Comparison of ENCODE assay signal across 1 cellular context in genomic region chr11:31512117-31512516, GRCh38.
TF ChIP-seq lines count a peak whose summit lies in the region.

No MANE protein-coding gene starts in this region.

TF ChIP-seq in HepG2, 621 proteins besides CTCF, POLR2A, EP300 and RAD21:
- no peak for TF ChIP-seq DZIP1 (CRISPR knock-in tag; IDR thresholded peaks at IDR 0.05)
- no peak for TF ChIP-seq MIER2 (CRISPR knock-in tag; IDR thresholded peaks at IDR 0.05)
- no peak for TF ChIP-seq XRCC5 (optimal IDR thresholded peaks at IDR 0.05; ENCODE audit: low read length)
- no peak for TF ChIP-seq ZFYVE20 (CRISPR knock-in tag; IDR thresholded peaks at IDR 0.05; ENCODE audit: borderline replicate concordance, low read depth)
- TF ChIP-seq ZNF235 (CRISPR knock-in tag; IDR thresholded peaks at IDR 0.05; ENCODE audit: borderline replicate concordance) = no peak
